Comparison of ENCODE assay signal across 9 cellular contexts in the genomic region with DNA sequence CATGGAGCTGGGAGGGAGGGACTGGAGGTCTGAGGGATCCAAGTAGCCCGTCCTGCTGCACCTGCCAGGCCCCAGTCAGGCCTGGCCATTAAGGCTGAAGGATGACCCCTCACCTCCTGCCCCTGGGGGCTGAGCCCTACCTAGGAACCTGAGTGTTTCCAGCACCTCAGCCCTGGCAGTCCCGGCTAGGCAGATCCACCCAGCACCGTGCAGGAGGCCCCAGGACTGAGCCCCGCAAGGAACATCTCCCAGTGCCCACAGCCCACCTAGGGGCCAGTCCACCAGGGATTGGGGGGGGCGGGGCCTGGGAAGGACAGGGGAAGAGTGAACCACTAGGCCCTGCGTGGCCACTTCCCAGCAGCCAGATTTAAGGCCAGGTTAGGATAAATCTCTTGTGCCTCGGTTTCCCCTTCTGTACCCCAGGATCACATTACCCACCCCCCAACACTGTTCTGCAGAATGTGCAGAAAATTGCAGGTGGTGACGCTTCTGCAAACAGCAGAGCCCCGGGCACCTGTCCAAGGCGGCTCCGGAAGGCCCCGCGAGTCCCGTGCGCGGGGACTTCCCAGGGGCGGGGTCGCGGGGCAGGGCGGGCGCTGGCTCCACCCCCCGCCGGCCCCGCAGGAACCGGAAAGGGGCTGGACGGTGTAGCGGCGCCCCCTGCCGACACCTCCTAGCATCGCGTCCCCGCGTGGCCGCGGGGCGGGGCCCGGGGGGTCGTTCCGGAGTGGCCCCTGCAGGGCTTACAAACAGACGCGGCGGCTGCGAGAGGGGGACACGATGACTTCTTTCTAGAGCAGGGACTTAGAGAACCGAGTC. TPM values are rescaled to one million over a fixed set of nuclear protein-coding genes. Genes with fewer than 3 reads are reported as not detected.
DNase-seq lines count a peak whose midpoint lies in the region; ATAC-seq, FAIRE-seq and TF ChIP-seq lines count a peak whose summit lies in the region.
"Had no signal": no experiment of that assay in that cellular context is flagged by ENCODE, and none has a peak within 500 bp of the region (broad histone marks: within the 10 kb centered on the region; RNA-seq: fewer than 3 reads in every experiment).

No MANE protein-coding gene starts in this region.

- H3K36me3 Mint-ChIP-seq in WTC11: no peaks in the 10 kb centered on the region

- DNase-seq in NCI-H2029 (lab: John Stamatoyannopoulos, UW) (peak; percentile 71), NCI-H2029 treated with DMSO at 0.1 percent for 48 hours (lab: John Stamatoyannopoulos, UW) (no peak), NCI-H146 (lab: John Stamatoyannopoulos, UW) (peak; percentile 79), WTC11 (ENCODE audit: low spot score) (peak; percentile 87), bronchial epithelial cell (ENCODE audit: low read depth) (peak; percentile 48), kidney glomerular epithelial cell (lab: John Stamatoyannopoulos, UW) (peak; percentile 40)
- DNase-seq in stimulated activated CD4-positive, alpha-beta T cell treated with anti-CD3 and anti-CD28 coated beads, Interleukin-1b, Interleukin-23, amount 100 ng/mL, for 1 hour (ENCODE audit: low read depth in 2 of 2): peak; percentile 85 to 87

- H3K27me3 ChIP-seq in bronchial epithelial cell (ENCODE audit: control insufficient read depth, insufficient read depth, low read length): no peaks in the 10 kb centered on the region

- TF ChIP-seq CTCF in WTC11 (IDR thresholded peaks at IDR 0.05) (peak; percentile 92), bronchial epithelial cell (IDR thresholded peaks at IDR 0.05; ENCODE audit: insufficient read depth, low read length, severe bottlenecking) (peak; percentile 89)

- peaks cover 15% of the 10 kb centered on the region for H3K4me1 Mint-ChIP-seq in WTC11

- H3K27me3 Mint-ChIP-seq in WTC11 (ENCODE audit: low read depth): no peaks in the 10 kb centered on the region

- peak overlapping the region; percentile 38 for H3K4me3 Mint-ChIP-seq in WTC11

- no peaks in the 10 kb centered on the region for H3K36me3 ChIP-seq in bronchial epithelial cell (ENCODE audit: control insufficient read depth, insufficient read depth, low read length)

- ATAC-seq in HG02870 (IDR thresholded peaks at IDR 0.05; ENCODE audit: unreplicated experiment): peak; percentile 73
- peak; percentile 46 for ATAC-seq in WTC11

- no peak for FAIRE-seq in bronchial epithelial cell (lab: Jason Lieb, UNC)
- FAIRE-seq: G401.6 had no signal

- no peaks in the 10 kb centered on the region for H3K9me3 Mint-ChIP-seq in WTC11

- POLR2A ChIA-PET in WTC11 (lab: Charles Lee): interaction anchor here (1.0 kb wide), 1 partner anchor 65 kb away, joined by 3 read pairs; no protein-coding TSS in a partner anchor

- H3K27ac Mint-ChIP-seq in WTC11: no peak overlapping the region

- no peak overlapping the region for H3K4me3 ChIP-seq in bronchial epithelial cell (ENCODE audit: low read depth, low read length)

- CTCF ChIA-PET in WTC11 (lab: Charles Lee): interaction anchor here (0.8 to 3.5 kb wide), 17 partner anchors 12 to 341 kb away, joined by 3 to 23 read pairs (median 4); no protein-coding TSS in a partner anchor

TF ChIP-seq in WTC11, 78 proteins besides CTCF, POLR2A, EP300 and RAD21:
- TF ChIP-seq, protein P1, sequence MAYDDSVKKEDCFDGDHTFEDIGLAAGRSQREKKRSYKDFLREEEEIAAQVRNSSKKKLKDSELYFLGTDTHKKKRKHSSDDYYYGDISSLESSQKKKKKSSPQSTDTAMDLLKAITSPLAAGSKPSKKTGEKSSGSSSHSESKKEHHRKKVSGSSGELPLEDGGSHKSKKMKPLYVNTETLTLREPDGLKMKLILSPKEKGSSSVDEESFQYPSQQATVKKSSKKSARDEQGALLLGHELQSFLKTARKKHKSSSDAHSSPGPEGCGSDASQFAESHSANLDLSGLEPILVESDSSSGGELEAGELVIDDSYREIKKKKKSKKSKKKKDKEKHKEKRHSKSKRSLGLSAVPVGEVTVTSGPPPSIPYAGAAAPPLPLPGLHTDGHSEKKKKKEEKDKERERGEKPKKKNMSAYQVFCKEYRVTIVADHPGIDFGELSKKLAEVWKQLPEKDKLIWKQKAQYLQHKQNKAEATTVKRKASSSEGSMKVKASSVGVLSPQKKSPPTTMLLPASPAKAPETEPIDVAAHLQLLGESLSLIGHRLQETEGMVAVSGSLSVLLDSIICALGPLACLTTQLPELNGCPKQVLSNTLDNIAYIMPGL (CRISPR knock-in tag; IDR thresholded peaks at IDR 0.05): 0 out of 2 replicates have a peak, but pooled peaks have one; percentile 33
- TF ChIP-seq USF2 (CRISPR knock-in tag; IDR thresholded peaks at IDR 0.05): no peak
- TF ChIP-seq NFE2L1 (CRISPR knock-in tag; IDR thresholded peaks at IDR 0.05): no peak
- 0 out of 2 replicates have a peak, but pooled peaks have one; percentile 15 for TF ChIP-seq FOXK1 (CRISPR knock-in tag; IDR thresholded peaks at IDR 0.05)
- peak; percentile 19; the same call in 1 of the 2 replicates for TF ChIP-seq E2F5 (CRISPR knock-in tag; IDR thresholded peaks at IDR 0.05)
- no peak for TF ChIP-seq CREB1 (CRISPR knock-in tag; IDR thresholded peaks at IDR 0.05)
- peak; percentile 79 for TF ChIP-seq SP1 (CRISPR knock-in tag; conservative IDR thresholded peaks at IDR 0.05)
- no peak for TF ChIP-seq PREB (CRISPR knock-in tag; IDR thresholded peaks at IDR 0.05; ENCODE audit: borderline replicate concordance)

RNA-seq across cellular contexts. Expression of gene PWWP2B, which starts 55.9 kb away (rescaled TPM):
- 12.2 to 14.1 TPM (median 13.6 TPM) in 3 replicates for total RNA-seq in WTC11 (2021)
- 39.4 and 40.0 TPM in 2 replicates for total RNA-seq in bronchial epithelial cell
